In genomic region chr3:119664850-119665379, GRCh38 we compare ENCODE assay signal across 1 cellular context.
TF ChIP-seq lines count a peak whose summit lies in the region.

No MANE protein-coding gene starts in this region.

TF ChIP-seq in K562, 482 proteins besides CTCF, POLR2A, EP300 and RAD21 (continued from another document and continues in another):
- TF ChIP-seq MLLT1 (IDR thresholded peaks at IDR 0.05) (peak in 1 of 2 experiments; percentile 94; a peak in 2 of 4 replicates), VEZF1 (CRISPR knock-in tag; IDR thresholded peaks at IDR 0.05) (no peak), TEAD4 (IDR thresholded peaks at IDR 0.05; ENCODE audit: low read length) (peak; percentile 47; the same call in 1 of the 2 replicates), TEAD4 (CRISPR knock-in tag; IDR thresholded peaks at IDR 0.05; ENCODE audit: borderline replicate concordance) (no peak), ZMIZ1 (IDR thresholded peaks at IDR 0.05; ENCODE audit: low read depth in 2 of 2, low read length in 2 of 2) (peak in 1 of 2 experiments; percentile 58; a peak in 1 of 4 replicates), OTX1 (CRISPR knock-in tag; IDR thresholded peaks at IDR 0.05) (no peak), REST (CRISPR knock-in tag; IDR thresholded peaks at IDR 0.05; ENCODE audit: low read depth) (no peak), ZNF644 (tag; IDR thresholded peaks at IDR 0.05; ENCODE audit: low read depth) (no peak), RCOR1 (IDR thresholded peaks at IDR 0.05; ENCODE audit: borderline replicate concordance in 1 of 2, low read depth in 2 of 2, low read length in 2 of 2) (no peak), MXI1 (IDR thresholded peaks at IDR 0.05; ENCODE audit: low read depth, low read length) (no peak), JUND (IDR thresholded peaks at IDR 0.05; ENCODE audit: borderline replicate concordance, low read depth, low read length) (peak; percentile 48), JUND (tag; IDR thresholded peaks at IDR 0.05; ENCODE audit: borderline replicate concordance, low read depth, low read length) (peak; percentile 62; the same call in 2 of the 3 replicates), GABPA (tag; conservative IDR thresholded peaks at IDR 0.05; ENCODE audit: low read depth) (0 out of 2 replicates have a peak, but pooled peaks have one; percentile 14), CXXC5 (CRISPR knock-in tag; IDR thresholded peaks at IDR 0.05) (peak; percentile 33; the same call in 1 of the 2 replicates), HDAC2 (IDR thresholded peaks at IDR 0.05) (no peak), ZEB2 (IDR thresholded peaks at IDR 0.05) (peak; percentile 44; the same call in 1 of the 2 replicates), ZNF699 (CRISPR knock-in tag; IDR thresholded peaks at IDR 0.05; ENCODE audit: insufficient replicate concordance) (no peak), MGA (IDR thresholded peaks at IDR 0.05) (no peak), DPF2 (IDR thresholded peaks at IDR 0.05) (0 out of 2 replicates have a peak, but pooled peaks have one; percentile 23), DACH1 (IDR thresholded peaks at IDR 0.05; ENCODE audit: partially characterized antibody) (no peak), FOSL1 (tag; conservative IDR thresholded peaks at IDR 0.05) (peak; percentile 35; the same call in 1 of the 2 replicates), EHMT2 (IDR thresholded peaks at IDR 0.05) (peak; percentile 26; the same call in 1 of the 2 replicates), ARNT (IDR thresholded peaks at IDR 0.05) (no peak), CTBP1 (IDR thresholded peaks at IDR 0.05; ENCODE audit: borderline replicate concordance) (peak; percentile 54), L3MBTL2 (IDR thresholded peaks at IDR 0.05) (0 out of 2 replicates have a peak, but pooled peaks have one; percentile 30), POLR2H (tag; IDR thresholded peaks at IDR 0.05; ENCODE audit: low read depth) (peak; percentile 31; the same call in 1 of the 2 replicates), CREB5 (CRISPR knock-in tag; IDR thresholded peaks at IDR 0.05) (no peak), NR2C2 (CRISPR knock-in tag; IDR thresholded peaks at IDR 0.05) (no peak), NR2C2 (tag; IDR thresholded peaks at IDR 0.05) (peak; percentile 53)
